15 cellular contexts compared by ENCODE assay signal in genomic region chr9:107707915-107708441, GRCh38.
A peak's percentile ranks its signal among the peaks of the same experiment; 100 is the strongest.
DNase-seq lines count a peak whose midpoint lies in the region; ATAC-seq and TF ChIP-seq lines count a peak whose summit lies in the region.
"Had no signal": no experiment of that assay in that cellular context is flagged by ENCODE, and none has a peak within 500 bp of the region (broad histone marks: within the 10 kb centered on the region; RNA-seq: fewer than 3 reads in every experiment).

No MANE protein-coding gene starts in this region.

- H3K4me3 ChIP-seq in RWPE2 (ENCODE audit: severe bottlenecking) (no peak overlapping the region), fibroblast of mammary gland (ENCODE audit: control insufficient read depth, low read depth, low read length) (no peak overlapping the region), skeletal muscle cell (ENCODE audit: low read depth, low read length) (no peak overlapping the region)
- H3K4me3 ChIP-seq in CD8-positive, alpha-beta T cell (ENCODE audit: low read depth, low read length) = no peak overlapping the region
- H3K4me3 ChIP-seq: cardiac muscle cell, tibial nerve had no signal

- H3K4me3 Mint-ChIP-seq in CD8-positive, alpha-beta T cell = no peak overlapping the region
- H3K4me3 Mint-ChIP-seq: naive B cell had no signal

- TF ChIP-seq CTCF in RWPE2 (IDR thresholded peaks at IDR 0.05; ENCODE audit: poor library complexity, severe bottlenecking) = no peak
- TF ChIP-seq CTCF in fibroblast of mammary gland (conservative IDR thresholded peaks at IDR 0.05; ENCODE audit: control insufficient read depth, insufficient read depth, low read depth, low read length) = no peak
- TF ChIP-seq CTCF in CD8-positive, alpha-beta T cell (IDR thresholded peaks at IDR 0.05) = no peak

- H3K27me3 Mint-ChIP-seq in CD8-positive, alpha-beta T cell (ENCODE audit: low read depth) = no peaks in the 10 kb centered on the region

- no peak for ATAC-seq in RWPE2 (ENCODE audit: low read depth)
- no peak for ATAC-seq in CD8-positive, alpha-beta T cell

- no peaks in the 10 kb centered on the region for H3K9me3 ChIP-seq in RWPE2 (ENCODE audit: severe bottlenecking)
- H3K9me3 ChIP-seq in CD8-positive, alpha-beta T cell (ENCODE audit: low read length) = no peaks in the 10 kb centered on the region

- H3K36me3 Mint-ChIP-seq in CD8-positive, alpha-beta T cell = no peaks in the 10 kb centered on the region

- CTCF ChIA-PET in CD8-positive, alpha-beta T cell (lab: Charles Lee) = no interaction called here

- H3K4me1 Mint-ChIP-seq in CD8-positive, alpha-beta T cell (ENCODE audit: low read depth) = no peaks in the 10 kb centered on the region

- DNase-seq in NOMO-1 treated with DMSO at 0.1 percent for 48 hours (lab: John Stamatoyannopoulos, UW; ENCODE audit: unreplicated experiment) (peak; percentile 26), NOMO-1 treated with dmso at 0.1 percent for 144 hours (lab: John Stamatoyannopoulos, UW; ENCODE audit: unreplicated experiment) (no peak), RWPE2 (ENCODE audit: low spot score) (no peak), fibroblast of mammary gland (ENCODE audit: low read depth) (peak; percentile 90), skeletal muscle cell (ENCODE audit: low read depth) (peak; percentile 23), NCI-H345 treated with DMSO at 0.1 percent for 48 hours (lab: John Stamatoyannopoulos, UW; ENCODE audit: unreplicated experiment) (no peak), substantia nigra (lab: John Stamatoyannopoulos, UW) (no peak)
- DNase-seq in CD8-positive, alpha-beta T cell = no peak
- DNase-seq: DND-41, naive B cell, NCI-H1092, NCI-H526 treated with DMSO at 0.1 percent for 48 hours, small intestine had no signal

- H3K27ac ChIP-seq in RWPE2 (ENCODE audit: poor library complexity, severe bottlenecking) (peak overlapping the region; percentile 66), substantia nigra (ENCODE audit: low read depth, low read length, poor library complexity, severe bottlenecking) (no peak overlapping the region)
- H3K27ac ChIP-seq in CD8-positive, alpha-beta T cell (ENCODE audit: low read depth, low read length) = no peak overlapping the region
- H3K27ac ChIP-seq: cardiac muscle cell, tibial nerve had no signal

- POLR2A ChIA-PET in CD8-positive, alpha-beta T cell (lab: Charles Lee) = no interaction called here

- H3K27me3 ChIP-seq in RWPE2 (ENCODE audit: insufficient read depth, poor library complexity, severe bottlenecking) = no peaks in the 10 kb centered on the region
- H3K27me3 ChIP-seq in CD8-positive, alpha-beta T cell (ENCODE audit: insufficient read depth, low read length) = no peaks in the 10 kb centered on the region
- H3K27me3 ChIP-seq: tibial nerve had no signal

- peaks cover 56% of the 10 kb centered on the region for H3K4me1 ChIP-seq in RWPE2 (ENCODE audit: insufficient read depth, poor library complexity, severe bottlenecking)
- no peaks in the 10 kb centered on the region for H3K4me1 ChIP-seq in CD8-positive, alpha-beta T cell (ENCODE audit: insufficient read depth, low read length)

- no peaks in the 10 kb centered on the region for H3K36me3 ChIP-seq in RWPE2 (ENCODE audit: low read depth)
- H3K36me3 ChIP-seq in CD8-positive, alpha-beta T cell (ENCODE audit: insufficient read depth, low read length) = no peaks in the 10 kb centered on the region
- H3K36me3 ChIP-seq: cardiac muscle cell, tibial nerve had no signal

- intact Hi-C loops in CD8-positive, alpha-beta T cell (cut with DNase I, micrococcal nuclease) = no loop called here

- no peaks in the 10 kb centered on the region for H3K9me3 Mint-ChIP-seq in CD8-positive, alpha-beta T cell

- H3K27ac Mint-ChIP-seq in CD8-positive, alpha-beta T cell = no peak overlapping the region
- H3K27ac Mint-ChIP-seq: naive B cell had no signal

Comparison
In these comparisons a context has a peak if more than half of its experiments do, and no peak if none do; other contexts are left out.
1. DNase-seq: peak in NOMO-1 treated with DMSO at 0.1 percent for 48 hours (single experiment), fibroblast of mammary gland (single experiment) and skeletal muscle cell (single experiment); none in NOMO-1 treated with dmso at 0.1 percent for 144 hours (single experiment), RWPE2 (single experiment), NCI-H345 treated with DMSO at 0.1 percent for 48 hours (single experiment), CD8-positive, alpha-beta T cell (0 of 7) and substantia nigra (0 of 49).